Comparison of ENCODE assay signal across 8 cellular contexts in genomic region chr11:69292221-69292648, GRCh38. TPM values are rescaled to one million over a fixed set of nuclear protein-coding genes. Genes with fewer than 3 reads are reported as not detected.
DNase-seq lines count a peak whose midpoint lies in the region; ATAC-seq, FAIRE-seq and TF ChIP-seq lines count a peak whose summit lies in the region.

No MANE protein-coding gene starts in this region.

- H3K27ac ChIP-seq in keratinocyte (ENCODE audit: control insufficient read depth, insufficient read depth, low read length) (no peak overlapping the region), thyroid gland (no peak overlapping the region)

- no peak overlapping the region for H3K4me2 ChIP-seq in keratinocyte (ENCODE audit: control insufficient read depth, extremely low read depth, insufficient read depth, low read depth, low read length)

- peaks cover 19% of the 10 kb centered on the region for H3K4me1 Mint-ChIP-seq in activated naive CD8-positive, alpha-beta T cell treated with anti-CD3 and anti-CD28 coated beads for 36 hours

- H3K4me1 ChIP-seq in NT2/D1 (ENCODE audit: insufficient read depth, insufficient read length) (peaks cover 5% of the 10 kb centered on the region), keratinocyte (ENCODE audit: control insufficient read depth, extremely low read depth, insufficient read depth, low read length) (peaks cover 21% of the 10 kb centered on the region), thyroid gland (peaks cover under 1 to 20% of the 10 kb centered on the region in 2 donors)

- no peaks in the 10 kb centered on the region for H3K9me1 ChIP-seq in keratinocyte (ENCODE audit: control insufficient read depth, extremely low read depth, insufficient read depth, low read length)

- H3K4me3 Mint-ChIP-seq in activated naive CD8-positive, alpha-beta T cell treated with anti-CD3 and anti-CD28 coated beads for 36 hours, result no peak overlapping the region

- no peak overlapping the region for H3K27ac Mint-ChIP-seq in activated naive CD8-positive, alpha-beta T cell treated with anti-CD3 and anti-CD28 coated beads for 36 hours

- H3K4me3 ChIP-seq in NT2/D1 (ENCODE audit: insufficient read length, low read depth) (no peak overlapping the region), keratinocyte (ENCODE audit: control insufficient read depth in 2 of 3, extremely low read depth in 1 of 3, insufficient read depth in 2 of 3, low read depth in 1 of 3, low read length in 3 of 3) (no peak overlapping the region), thyroid gland (replicated peaks in 1 of 3) (no peak overlapping the region)

- H3K36me3 ChIP-seq in NT2/D1 (ENCODE audit: insufficient read depth, insufficient read length, low read length) (no peaks in the 10 kb centered on the region), keratinocyte (ENCODE audit: control insufficient read depth in 2 of 2, extremely low read depth in 1 of 2, insufficient read depth in 2 of 2, low read length in 2 of 2) (no peaks in the 10 kb centered on the region), thyroid gland (no peaks in the 10 kb centered on the region)

- peak; percentile 6 for TF ChIP-seq CTCF in D721Med (IDR thresholded peaks at IDR 0.05; ENCODE audit: insufficient read depth, missing control alignments)
- peak in 2 of 3 experiments; percentile 84 for TF ChIP-seq CTCF in keratinocyte (optimal IDR thresholded peaks at IDR 0.05 in 1 of 3, IDR thresholded peaks at IDR 0.05 in 1 of 3, conservative IDR thresholded peaks at IDR 0.05 in 1 of 3; ENCODE audit: extremely low read depth in 1 of 3, insufficient read depth in 2 of 3, low read length in 3 of 3)
- TF ChIP-seq CTCF in thyroid gland (IDR thresholded peaks at IDR 0.05), result peak; percentile 55 to 69 (median 62)

- H3K9me3 ChIP-seq in NT2/D1 (ENCODE audit: insufficient read depth, low read length) (no peaks in the 10 kb centered on the region), keratinocyte (ENCODE audit: control insufficient read depth, low read depth, low read length) (no peaks in the 10 kb centered on the region), thyroid gland (no peaks in the 10 kb centered on the region)

- intact Hi-C loops in thyroid gland (cut with DNase I), result loop anchor here (2.0 to 10.0 kb wide), 2 partner anchors 187 to 349 kb away; partner anchors contain the start of gene CCND1

- FAIRE-seq in D721Med (lab: Jason Lieb, UNC), result no peak
- no peak for FAIRE-seq in keratinocyte (lab: Jason Lieb, UNC)

- H3K9me3 Mint-ChIP-seq in activated naive CD8-positive, alpha-beta T cell treated with anti-CD3 and anti-CD28 coated beads for 36 hours, result no peaks in the 10 kb centered on the region

- H2AFZ ChIP-seq in keratinocyte (ENCODE audit: control insufficient read depth, low read length), result no peak overlapping the region

- dilution Hi-C loops in keratinocyte (cut with MboI; ENCODE audit: extremely low pct_ligation_motif_present, low sequenced_read_pairs), result no loop called here

- TF ChIP-seq POLR2A in thyroid gland (IDR thresholded peaks at IDR 0.05), result no peak

- H3K9ac ChIP-seq in NT2/D1 (ENCODE audit: insufficient read length, low read depth) (no peak overlapping the region), keratinocyte (ENCODE audit: control insufficient read depth, extremely low read depth, insufficient read depth, low read length) (no peak overlapping the region)

- H3K79me2 ChIP-seq in keratinocyte (ENCODE audit: control insufficient read depth, insufficient read depth, low read length), result no peaks in the 10 kb centered on the region

- no peaks in the 10 kb centered on the region for H3K36me3 Mint-ChIP-seq in activated naive CD8-positive, alpha-beta T cell treated with anti-CD3 and anti-CD28 coated beads for 36 hours

- H3K27me3 ChIP-seq in NT2/D1 (ENCODE audit: insufficient read depth, insufficient read length) (no peaks in the 10 kb centered on the region), keratinocyte (ENCODE audit: control insufficient read depth, extremely low read depth, insufficient read depth, low read length) (no peaks in the 10 kb centered on the region), thyroid gland (no peaks in the 10 kb centered on the region)

- no peaks in the 10 kb centered on the region for H3K27me3 Mint-ChIP-seq in activated naive CD8-positive, alpha-beta T cell treated with anti-CD3 and anti-CD28 coated beads for 36 hours

- H4K20me1 ChIP-seq in keratinocyte (ENCODE audit: control insufficient read depth, extremely low read depth, insufficient read depth, low read length), result no peaks in the 10 kb centered on the region

- ATAC-seq in HG03280 (IDR thresholded peaks at IDR 0.05; ENCODE audit: unreplicated experiment), result no peak
- no peak for ATAC-seq in GM21786 (IDR thresholded peaks at IDR 0.05; ENCODE audit: unreplicated experiment)
- no peak for ATAC-seq in HG02759 (IDR thresholded peaks at IDR 0.05; ENCODE audit: unreplicated experiment)

- WGBS in thyroid gland, 2 donors, result 29 to 31% methylated on average over 7 to 8 of the region's 8 CpGs

- DNase-seq in D721Med (ENCODE audit: insufficient read length, low spot score) (no peak), NT2/D1 (ENCODE audit: low read depth, low spot score) (peak; percentile 36), keratinocyte (ENCODE audit: low read depth, low spot score) (no peak), thyroid gland (peak in 1 of 2 donors; percentile 27)
- DNase-seq in activated naive CD8-positive, alpha-beta T cell treated with anti-CD3 and anti-CD28 coated beads for 36 hours, result peak; percentile 33

RNA-seq across cellular contexts. Expression of gene MYEOV, which starts 1.7 kb away (rescaled TPM):
- not detected for total RNA-seq in activated naive CD8-positive, alpha-beta T cell treated with anti-CD3 and anti-CD28 coated beads for 36 hours
- polyA plus RNA-seq in keratinocyte, result 1.4 to 2.7 TPM (median 1.5 TPM) in 3 replicates
- polyA plus RNA-seq in keratinocyte (2011; ENCODE audit: low read depth), result 0.19 TPM
- 0.51 and 1.0 TPM in 2 replicates for polyA plus RNA-seq in keratinocyte (2011; cell fraction: cytosol; rRNA removed)
- polyA plus RNA-seq in keratinocyte (2011; cell fraction: nucleus; rRNA removed), result 0.90 and 1.2 TPM in 2 replicates
- 0.31 and 3.1 TPM in 2 replicates for polyA plus RNA-seq in keratinocyte (2012; ENCODE audit: low replicate concordance)
- polyA minus RNA-seq in keratinocyte, result 0.74 to 6.2 TPM (median 0.89 TPM) in 3 replicates
- not detected for polyA minus RNA-seq in keratinocyte (2011; cell fraction: cytosol; rRNA and poly(A)+ RNA removed)
- 0.74 TPM in 1 of 2 replicates, not detected in the other for polyA minus RNA-seq in keratinocyte (2011; cell fraction: nucleus; rRNA and poly(A)+ RNA removed)
- 1 to 10 TPM in 1 of 4 donors, under 1 TPM in 2, not detected in 1; 0.42 to 2.6 (median 0.68) TPM for total RNA-seq in thyroid gland

Comparison
In these comparisons a context has a peak if more than half of its experiments do, and no peak if none do; other contexts are left out.
1. DNase-seq: peak in NT2/D1 (single experiment) and activated naive CD8-positive, alpha-beta T cell treated with anti-CD3 and anti-CD28 coated beads for 36 hours (single experiment); none in D721Med (single experiment) and keratinocyte (single experiment).
2. CTCF ChIP-seq: peak in every context shown above with its lines; median percentile 84 in keratinocyte; 62 in thyroid gland; 6 in D721Med.